7 cellular contexts compared by ENCODE assay signal in the genomic region with DNA sequence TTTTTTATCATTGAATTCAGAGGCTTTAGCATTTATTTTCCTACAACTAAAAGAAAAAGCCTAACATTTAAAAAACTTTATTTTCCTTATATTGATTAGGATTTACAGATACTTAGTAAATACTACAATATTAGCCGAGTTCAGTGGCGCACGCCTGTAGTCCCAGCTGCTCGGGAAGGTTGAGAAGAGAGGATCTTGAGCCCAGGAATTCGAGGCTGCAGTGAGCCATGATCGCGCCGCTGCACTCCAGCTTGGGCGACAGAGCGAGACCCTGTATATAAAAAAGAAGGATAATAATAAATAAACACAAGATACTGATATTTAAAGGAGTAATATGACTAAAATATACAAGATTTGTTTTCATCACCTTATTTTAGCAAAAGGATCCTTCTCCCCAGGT. TPM values are rescaled to one million over a fixed set of nuclear protein-coding genes. Genes with fewer than 3 reads are reported as not detected.
DNase-seq lines count a peak whose midpoint lies in the region; ATAC-seq, FAIRE-seq and TF ChIP-seq lines count a peak whose summit lies in the region.

No MANE protein-coding gene starts in this region.

- BruUV-seq in HCT116 (replicated peaks; lab: Mats Ljungman, UMichigan) = TSS peak; percentile 56

- H3K9me3 ChIP-seq in HCT116 (ENCODE audit: control insufficient read depth in 1 of 2, insufficient read depth in 1 of 2, low read depth in 1 of 2, low read length in 2 of 2) = no peaks in the 10 kb centered on the region
- H3K9me3 ChIP-seq in T-helper 17 cell (ENCODE audit: control insufficient read depth, low read length, poor library complexity, severe bottlenecking) = no peaks in the 10 kb centered on the region

- peaks cover 6 to 7% of the 10 kb centered on the region in 2 experiments; a peak in 3 of 4 replicates for H3K36me3 ChIP-seq in HCT116 (ENCODE audit: control insufficient read depth in 1 of 2, insufficient read depth in 2 of 2, low read length in 2 of 2)

- CTCF ChIA-PET in HCT116 (lab: Charles Lee) = interaction anchor here (1.1 kb wide), 1 partner anchor 34 kb away, joined by 3 read pairs; no protein-coding TSS in a partner anchor

- H3K27me3 Mint-ChIP-seq in T-helper 17 cell = peaks cover 5% of the 10 kb centered on the region

- DNase-seq in HCT116 (ENCODE audit: low read depth, low spot score) (no peak), T-helper 17 cell (no peak), head of caudate nucleus (peak in 23 of 42 donors; percentile 1 to 44 (median 18)), urothelium cell line (ENCODE audit: low spot score) (no peak), CD1c-positive myeloid dendritic cell (ENCODE audit: extremely low spot score) (no peak)

- peak overlapping the region; percentile 16; the same call in 1 of the 2 replicates for H3K27ac ChIP-seq in HCT116 (ENCODE audit: low read depth, low read length)
- peak overlapping the region in 17 of 21 experiments; percentile 32 to 92 (median 75) for H3K27ac ChIP-seq in skin epidermis

- ATAC-seq in HCT116 (no peak), T-helper 17 cell (no peak), GM21576 (IDR thresholded peaks at IDR 0.05; ENCODE audit: unreplicated experiment) (no peak)

- no peak for TF ChIP-seq POLR2A in HCT116 (IDR thresholded peaks at IDR 0.05; ENCODE audit: borderline replicate concordance, extremely low read depth, insufficient read depth, insufficient read length)

- TF ChIP-seq RAD21 in HCT116 (IDR thresholded peaks at IDR 0.05; ENCODE audit: low read depth) = no peak

- POLR2A ChIA-PET in HCT116 (lab: Charles Lee) = interaction anchor here (0.6 to 2.6 kb wide), 6 partner anchors 9 to 89 kb away, joined by 3 to 22 read pairs (median 3); partner anchors contain the start of gene RPL39

- no peak for TF ChIP-seq CTCF in HCT116 (IDR thresholded peaks at IDR 0.05 in 2 of 3, conservative IDR thresholded peaks at IDR 0.05 in 1 of 3; ENCODE audit: borderline replicate concordance in 1 of 3, insufficient read depth in 1 of 3, low read depth in 2 of 3, low read length in 2 of 3)

- peak overlapping the region; percentile 33; the same call in 1 of the 2 replicates for H3K9ac ChIP-seq in HCT116 (ENCODE audit: low read length)

- H3K4me3 Mint-ChIP-seq in T-helper 17 cell = no peak overlapping the region

- H3K79me2 ChIP-seq in HCT116 (ENCODE audit: insufficient read depth, low read length) = peaks cover 20% of the 10 kb centered on the region

- intact Hi-C loops in HCT116 (cut with micrococcal nuclease) (loop anchor here (5.0 kb wide), 1 partner anchor 61 kb away; the partner anchor contains the start of gene RPL39), head of caudate nucleus (cut with DNase I) (no loop called here)

- H4K20me1 ChIP-seq in HCT116 (ENCODE audit: insufficient read depth) = no peaks in the 10 kb centered on the region

- H3K27ac Mint-ChIP-seq in T-helper 17 cell = peak overlapping the region; percentile 98

- H3K27me3 ChIP-seq in HCT116 (ENCODE audit: insufficient read depth, low read length) = no peaks in the 10 kb centered on the region

- no peaks in the 10 kb centered on the region for H3K9me2 ChIP-seq in HCT116 (ENCODE audit: insufficient read depth)

- peaks cover 0 to 8% of the 10 kb centered on the region in 2 experiments; a peak in 3 of 4 replicates for H3K4me1 ChIP-seq in HCT116 (ENCODE audit: control insufficient read depth in 1 of 2, insufficient read depth in 2 of 2, low read length in 2 of 2)

- H3K4me1 Mint-ChIP-seq in T-helper 17 cell = peaks cover 12% of the 10 kb centered on the region

- H2AFZ ChIP-seq in HCT116 (ENCODE audit: low read depth, low read length, poor library complexity, severe bottlenecking) = peak overlapping the region; percentile 74

- H3K4me3 ChIP-seq in HCT116 (replicated peaks in 1 of 2; ENCODE audit: low read depth in 1 of 2, low read length in 2 of 2) (peak overlapping the region; percentile 27 to 87), skin epidermis (peak overlapping the region; percentile 54 to 70 (median 61))

- peaks cover 4% of the 10 kb centered on the region for H3K36me3 Mint-ChIP-seq in T-helper 17 cell (ENCODE audit: low read depth)

- peak overlapping the region; percentile 81 for H3K4me2 ChIP-seq in HCT116 (ENCODE audit: low read length)

- FAIRE-seq in urothelium cell line (lab: Jason Lieb, UNC) = no peak

- RAD21 ChIA-PET in HCT116 (lab: Charles Lee; ENCODE audit: low non-redundant PET in 1 of 2, low total read pairs in 2 of 2, uncharacterized antibody in 2 of 2, unreplicated experiment in 2 of 2) = no interaction called here

TF ChIP-seq in HCT116, 20 proteins besides CTCF, POLR2A, EP300 and RAD21:
- TF ChIP-seq ZBTB33 (IDR thresholded peaks at IDR 0.05; ENCODE audit: extremely low read depth, insufficient replicate concordance, low read length) (no peak), JUND (IDR thresholded peaks at IDR 0.05) (no peak), EZH2phosphoT487 (IDR thresholded peaks at IDR 0.05; ENCODE audit: borderline replicate concordance) (no peak), MAX (IDR thresholded peaks at IDR 0.05) (no peak), CBX3 (IDR thresholded peaks at IDR 0.05; ENCODE audit: low read depth) (no peak), YY1 (IDR thresholded peaks at IDR 0.05; ENCODE audit: extremely low read depth, insufficient replicate concordance, low read depth, low read length) (no peak), POLR2AphosphoS5 (IDR thresholded peaks at IDR 0.05; ENCODE audit: low read depth, low read length) (no peak), ZNF274 (IDR thresholded peaks at IDR 0.05; ENCODE audit: low read depth, low read length) (no peak), ZFX (IDR thresholded peaks at IDR 0.05) (no peak), SP1 (IDR thresholded peaks at IDR 0.05; ENCODE audit: low read depth) (no peak), TCF7L2 (IDR thresholded peaks at IDR 0.05; ENCODE audit: borderline replicate concordance, extremely low read depth, insufficient read depth, insufficient read length) (no peak), CEBPB (IDR thresholded peaks at IDR 0.05; ENCODE audit: low read depth) (no peak), SIN3A (IDR thresholded peaks at IDR 0.05; ENCODE audit: low read depth) (no peak), EZH2 (IDR thresholded peaks at IDR 0.05) (no peak), ATF3 (IDR thresholded peaks at IDR 0.05) (no peak), SRF (IDR thresholded peaks at IDR 0.05; ENCODE audit: low read depth) (no peak)
- TF ChIP-seq, protein P1, sequence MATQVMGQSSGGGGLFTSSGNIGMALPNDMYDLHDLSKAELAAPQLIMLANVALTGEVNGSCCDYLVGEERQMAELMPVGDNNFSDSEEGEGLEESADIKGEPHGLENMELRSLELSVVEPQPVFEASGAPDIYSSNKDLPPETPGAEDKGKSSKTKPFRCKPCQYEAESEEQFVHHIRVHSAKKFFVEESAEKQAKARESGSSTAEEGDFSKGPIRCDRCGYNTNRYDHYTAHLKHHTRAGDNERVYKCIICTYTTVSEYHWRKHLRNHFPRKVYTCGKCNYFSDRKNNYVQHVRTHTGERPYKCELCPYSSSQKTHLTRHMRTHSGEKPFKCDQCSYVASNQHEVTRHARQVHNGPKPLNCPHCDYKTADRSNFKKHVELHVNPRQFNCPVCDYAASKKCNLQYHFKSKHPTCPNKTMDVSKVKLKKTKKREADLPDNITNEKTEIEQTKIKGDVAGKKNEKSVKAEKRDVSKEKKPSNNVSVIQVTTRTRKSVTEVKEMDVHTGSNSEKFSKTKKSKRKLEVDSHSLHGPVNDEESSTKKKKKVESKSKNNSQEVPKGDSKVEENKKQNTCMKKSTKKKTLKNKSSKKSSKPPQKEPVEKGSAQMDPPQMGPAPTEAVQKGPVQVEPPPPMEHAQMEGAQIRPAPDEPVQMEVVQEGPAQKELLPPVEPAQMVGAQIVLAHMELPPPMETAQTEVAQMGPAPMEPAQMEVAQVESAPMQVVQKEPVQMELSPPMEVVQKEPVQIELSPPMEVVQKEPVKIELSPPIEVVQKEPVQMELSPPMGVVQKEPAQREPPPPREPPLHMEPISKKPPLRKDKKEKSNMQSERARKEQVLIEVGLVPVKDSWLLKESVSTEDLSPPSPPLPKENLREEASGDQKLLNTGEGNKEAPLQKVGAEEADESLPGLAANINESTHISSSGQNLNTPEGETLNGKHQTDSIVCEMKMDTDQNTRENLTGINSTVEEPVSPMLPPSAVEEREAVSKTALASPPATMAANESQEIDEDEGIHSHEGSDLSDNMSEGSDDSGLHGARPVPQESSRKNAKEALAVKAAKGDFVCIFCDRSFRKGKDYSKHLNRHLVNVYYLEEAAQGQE (IDR thresholded peaks at IDR 0.05; ENCODE audit: low read depth) = no peak

RNA-seq across cellular contexts. Expression of gene UPF3B, which starts 0.7 kb away (rescaled TPM):
- total RNA-seq in HCT116 (2021; ENCODE audit: unreplicated experiment) = 11.9 TPM
- 8.3 and 10.3 TPM in 2 replicates for polyA plus RNA-seq in HCT116 (2012)
- 1 to 10 TPM; 6.9 to 7.7 TPM for total RNA-seq in T-helper 17 cell

RNA-seq across cellular contexts. Expression of gene RNF113A, which starts 18.1 kb away (rescaled TPM):
- total RNA-seq in HCT116 (2021; ENCODE audit: unreplicated experiment) = 8.1 TPM
- 8.9 and 10.5 TPM in 2 replicates for polyA plus RNA-seq in HCT116 (2012)
- total RNA-seq in T-helper 17 cell = 10 to 100 TPM; 27.7 to 31.1 TPM

RNA-seq across cellular contexts. Expression of gene NDUFA1, which starts 18.2 kb away (rescaled TPM):
- total RNA-seq in HCT116 (2021; ENCODE audit: unreplicated experiment) (92.2 TPM), T-helper 17 cell (10 to 100 TPM; 51.3 to 61.0 TPM)
- 113 and 139 TPM in 2 replicates for polyA plus RNA-seq in HCT116 (2012)

RNA-seq across cellular contexts. Expression of gene AKAP14, which starts 42.2 kb away (rescaled TPM):
- total RNA-seq in HCT116 (2021; ENCODE audit: unreplicated experiment) (not detected), T-helper 17 cell (not detected)
- not detected in 2 replicates for polyA plus RNA-seq in HCT116 (2012)

Comparison
In these comparisons a context has a peak if more than half of its experiments do, and no peak if none do; other contexts are left out.
1. DNase-seq: peak in head of caudate nucleus (23 of 42); none in HCT116 (single experiment), T-helper 17 cell (0 of 3), urothelium cell line (single experiment) and CD1c-positive myeloid dendritic cell (single experiment).